Comparison of ENCODE assay signal across 8 cellular contexts in genomic region chr17:58328195-58329034, GRCh38. TPM values are rescaled to one million over a fixed set of nuclear protein-coding genes. Genes with fewer than 3 reads are reported as not detected.
A peak's percentile ranks its signal among the peaks of the same experiment; 100 is the strongest.
DNase-seq lines count a peak whose midpoint lies in the region; ATAC-seq, FAIRE-seq and TF ChIP-seq lines count a peak whose summit lies in the region.

Gene TSPOAP1, minus strand, starts transcription at chr17:58328795. Its CDS starts 875 bp downstream, at chr17:58327920.

- H3K9me3 ChIP-seq in ectodermal cell (ENCODE audit: control insufficient read depth, low read length) (no peaks in the 10 kb centered on the region), pancreas (no peaks in the 10 kb centered on the region), mesenchymal stem cell (ENCODE audit: control insufficient read depth, low read length) (no peaks in the 10 kb centered on the region)

- no peak within 1 kb of the TSS for H2BK120ac ChIP-seq in mesenchymal stem cell (ENCODE audit: low read depth, low read length)

- no peak for FAIRE-seq in GM12891 (lab: Jason Lieb, UNC)
- FAIRE-seq in pancreas (lab: Jason Lieb, UNC) = no peak

- no peak within 1 kb of the TSS for H3K18ac ChIP-seq in mesenchymal stem cell (ENCODE audit: low read depth in 1 of 2, low read length in 2 of 2)

- DNase-seq in GM12891 (ENCODE audit: insufficient read length, low spot score) (no peak), pancreas (peak in 1 of 6 donors; percentile 40), ureter (ENCODE audit: low spot score) (no peak), mesenchymal stem cell (no peak)
- peak; percentile 80 to 88 for DNase-seq in activated CD4-positive, alpha-beta T cell treated with anti-CD3 and anti-CD28 coated beads for 24 hours (ENCODE audit: low read depth in 2 of 2)

- no peak within 1 kb of the TSS for H2BK5ac ChIP-seq in mesenchymal stem cell (ENCODE audit: low read depth, low read length, poor library complexity, severe bottlenecking)

- no peak within 1 kb of the TSS for H2AFZ ChIP-seq in mesenchymal stem cell (ENCODE audit: low read depth, low read length)

- 49 to 52% methylated on average over 21 to 23 of the region's 23 CpGs for WGBS in ectodermal cell, 2 experiments
- 32 to 36% methylated on average over 22 to 23 of the region's 23 CpGs for WGBS in pancreas, 2 donors
- 78% methylated on average over 15 of the region's 23 CpGs for WGBS in mesenchymal stem cell

- no peak within 1 kb of the TSS for H3K4me2 ChIP-seq in mesenchymal stem cell (ENCODE audit: low read length, poor library complexity, severe bottlenecking)

- ATAC-seq in HG03135 (IDR thresholded peaks at IDR 0.05; ENCODE audit: unreplicated experiment) (peak; percentile 25), pancreas (no peak), GM21737 (IDR thresholded peaks at IDR 0.05; ENCODE audit: unreplicated experiment) (no peak)

- no peak within 1 kb of the TSS for H3K9ac ChIP-seq in mesenchymal stem cell (ENCODE audit: low read length)

- no peak for TF ChIP-seq CTCF in pancreas (IDR thresholded peaks at IDR 0.05)

- H3K36me3 ChIP-seq in ectodermal cell (ENCODE audit: control insufficient read depth, insufficient read depth, low read length) (no peaks in the 10 kb centered on the region), pancreas (no peaks in the 10 kb centered on the region), mesenchymal stem cell (ENCODE audit: control insufficient read depth in 1 of 2, insufficient read depth in 2 of 2, low read depth in 1 of 2, low read length in 2 of 2) (no peaks in the 10 kb centered on the region)

- no peak within 1 kb of the TSS for H3K14ac ChIP-seq in mesenchymal stem cell (ENCODE audit: low read length in 2 of 2)

- no peak within 1 kb of the TSS for H2AK5ac ChIP-seq in mesenchymal stem cell (ENCODE audit: low read length, severe bottlenecking)

- no peaks in the 10 kb centered on the region for H3K79me1 ChIP-seq in mesenchymal stem cell (replicated peaks; ENCODE audit: low read length, poor library complexity, severe bottlenecking)

- peaks cover 5% of the 10 kb centered on the region for H3K27me3 ChIP-seq in ectodermal cell (ENCODE audit: control insufficient read depth, insufficient read depth, low read length, poor library complexity, severe bottlenecking)
- no peaks in the 10 kb centered on the region for H3K27me3 ChIP-seq in pancreas
- H3K27me3 ChIP-seq in mesenchymal stem cell (ENCODE audit: control insufficient read depth in 1 of 2, insufficient read depth in 1 of 2, low read length in 2 of 2) = peaks cover 45 to 64% of the 10 kb centered on the region in 2 experiments

- H3K4me3 ChIP-seq in ectodermal cell (ENCODE audit: insufficient read depth, low read depth, low read length) = peak within 1 kb of the TSS; percentile 20
- H3K4me3 ChIP-seq in pancreas = no peak within 1 kb of the TSS
- H3K4me3 ChIP-seq in mesenchymal stem cell (ENCODE audit: insufficient read depth in 1 of 2, low read depth in 1 of 2, low read length in 2 of 2) = no peak within 1 kb of the TSS

- H2BK15ac ChIP-seq in mesenchymal stem cell (ENCODE audit: low read depth, poor library complexity, severe bottlenecking) = no peak within 1 kb of the TSS

- H3K4ac ChIP-seq in mesenchymal stem cell (ENCODE audit: low read depth in 1 of 2, low read length in 2 of 2) = no peak within 1 kb of the TSS

- H4K91ac ChIP-seq in mesenchymal stem cell (ENCODE audit: low read length) = no peak within 1 kb of the TSS

- TF ChIP-seq POLR2A in GM12891 (IDR thresholded peaks at IDR 0.05; ENCODE audit: low read depth, low read length) = peak; percentile 99

- H3K27ac ChIP-seq in ectodermal cell (ENCODE audit: insufficient read depth, low read depth, low read length, poor library complexity, severe bottlenecking) = peak within 1 kb of the TSS; percentile 47
- H3K27ac ChIP-seq in pancreas = no peak within 1 kb of the TSS
- H3K27ac ChIP-seq in mesenchymal stem cell (ENCODE audit: low read length, poor library complexity, severe bottlenecking) = no peak within 1 kb of the TSS

- intact Hi-C loops in pancreas (cut with DNase I) = no loop called here

- H2BK12ac ChIP-seq in mesenchymal stem cell (ENCODE audit: low read length in 2 of 2) = no peak within 1 kb of the TSS

- no peak within 1 kb of the TSS for H4K8ac ChIP-seq in mesenchymal stem cell (ENCODE audit: low read length)

- H3K23ac ChIP-seq in mesenchymal stem cell (ENCODE audit: low read length in 2 of 2) = no peak within 1 kb of the TSS

- H3K4me1 ChIP-seq in ectodermal cell (ENCODE audit: control insufficient read depth, insufficient read depth, low read length) (peaks cover 43% of the 10 kb centered on the region), pancreas (no peaks in the 10 kb centered on the region), mesenchymal stem cell (ENCODE audit: control insufficient read depth, insufficient read depth, low read depth, low read length) (peaks cover 17% of the 10 kb centered on the region)

TF ChIP-seq in GM12891, 5 proteins besides CTCF, POLR2A, EP300 and RAD21:
- peak; percentile 99 for TF ChIP-seq POLR2AphosphoS5 (IDR thresholded peaks at IDR 0.05; ENCODE audit: low read depth, low read length)
- 0 out of 2 replicates have a peak, but pooled peaks have one; percentile 19 for TF ChIP-seq SPI1 (IDR thresholded peaks at IDR 0.05; ENCODE audit: low read depth, low read length)
- peak; percentile 91 for TF ChIP-seq POU2F2 (IDR thresholded peaks at IDR 0.05; ENCODE audit: low read depth, low read length)
- peak; percentile 58 for TF ChIP-seq PAX5 (IDR thresholded peaks at IDR 0.05; ENCODE audit: insufficient read depth, low read length, severe bottlenecking)
- TF ChIP-seq TAF1 (IDR thresholded peaks at IDR 0.05; ENCODE audit: low read depth, low read length) = 0 out of 2 replicates have a peak, but pooled peaks have one; percentile 22

RNA-seq across cellular contexts. Expression of gene TSPOAP1, which starts in this region (rescaled TPM):
- polyA plus RNA-seq in GM12891 (2012; ENCODE audit: low read depth, missing spikeins) = 11.0 TPM
- 37.9 TPM for polyA plus RNA-seq in ectodermal cell (2013, experiment 1 of 4)
- 43.0 TPM for polyA plus RNA-seq in ectodermal cell (2013, experiment 2 of 4)
- polyA plus RNA-seq in ectodermal cell (2013, experiment 3 of 4) = 32.1 TPM
- polyA plus RNA-seq in ectodermal cell (2013, experiment 4 of 4) = 38.7 TPM
- total RNA-seq in pancreas (10 to 100 TPM in 4 of 6 donors, 1 to 10 TPM in 2; 7.0 to 19.6 (median 12.9) TPM), ureter (21.0 TPM)
- polyA plus RNA-seq in pancreas = 10 to 100 TPM; 56.7 to 90.2 TPM
- polyA plus RNA-seq in mesenchymal stem cell (2013, experiment 1 of 2) = 0.23 TPM
- polyA plus RNA-seq in mesenchymal stem cell (2013, experiment 2 of 2) = 0.27 TPM

Comparison
In these comparisons a context has a peak if more than half of its experiments do, and no peak if none do; other contexts are left out.
1. DNase-seq: peak in activated CD4-positive, alpha-beta T cell treated with anti-CD3 and anti-CD28 coated beads for 24 hours (2 of 2); none in GM12891 (single experiment), ureter (single experiment) and mesenchymal stem cell (single experiment).